ENCODE assay signal across 23 cellular contexts in the genomic region with DNA sequence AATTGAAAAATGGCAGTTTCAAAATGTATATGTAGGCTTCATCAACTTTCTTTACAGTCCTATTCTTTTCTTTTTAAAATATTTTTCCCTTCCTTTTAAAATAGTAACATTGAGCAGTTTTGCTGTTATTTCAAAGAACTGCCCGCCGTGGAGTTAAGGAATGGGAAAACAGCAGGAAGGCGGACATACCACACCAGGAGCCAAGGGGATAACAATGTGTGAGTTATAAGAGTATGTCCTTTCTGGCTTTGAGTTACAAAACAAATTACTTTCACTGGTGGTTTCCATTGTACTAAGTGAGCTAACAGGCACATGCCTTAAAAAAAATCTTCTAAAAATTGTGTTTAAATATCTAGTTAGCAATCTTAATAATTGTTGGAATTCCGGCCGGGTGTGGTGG. TPM values are rescaled to one million over a fixed set of nuclear protein-coding genes. Genes with fewer than 3 reads are reported as not detected.
"Had no signal": no experiment of that assay in that cellular context is flagged by ENCODE, and none has a peak within 500 bp of the region (broad histone marks: within the 10 kb centered on the region; RNA-seq: fewer than 3 reads in every experiment).

No MANE protein-coding gene starts in this region.

- H3K9me3 Mint-ChIP-seq: activated T-helper 1 cell treated with anti-CD3 and anti-CD28 coated beads, Interleukin-12 subunit alpha, Interleukin-12 subunit beta, Interleukin-2, Interleukin-4 antibody, amounts not matched to agents 30 ng/mL and 10 ng/mL and 1 ng/mL, durations not matched to agents 14 hours and 24 hours and 36 hours; brain; effector memory CD8-positive, alpha-beta T cell; memory B cell; nephron; T-cell; type B pancreatic cell had no signal

- H3K27ac Mint-ChIP-seq: nephron, progenitor cell of endocrine pancreas, type B pancreatic cell had no signal

- H3K4me3 Mint-ChIP-seq: activated T-helper 1 cell treated with anti-CD3 and anti-CD28 coated beads, Interleukin-12 subunit alpha, Interleukin-12 subunit beta, Interleukin-2, Interleukin-4 antibody, amounts not matched to agents 30 ng/mL and 10 ng/mL and 1 ng/mL, durations not matched to agents 14 hours and 24 hours and 36 hours; brain; effector memory CD8-positive, alpha-beta T cell; memory B cell; nephron; T-cell; type B pancreatic cell had no signal

- ATAC-seq: effector memory CD8-positive, alpha-beta T cell; left ventricle myocardium superior; T-cell had no signal

- H3K27ac ChIP-seq: right atrium auricular region, suprapubic skin had no signal

- H3K4me1 ChIP-seq: right atrium auricular region, suprapubic skin had no signal

- H3K9me3 ChIP-seq: right atrium auricular region, SK-N-SH, suprapubic skin had no signal

- H3K4me3 ChIP-seq: right atrium auricular region, suprapubic skin had no signal

- DNase-seq: activated CD4-positive, alpha-beta T cell treated with anti-CD3 and anti-CD28 coated beads for 1 hour; activated CD4-positive, alpha-beta T cell treated with anti-CD3 and anti-CD28 coated beads, Interleukin-2, amount 50 U/mL, for 48 hours; activated naive CD4-positive, alpha-beta T cell; amniotic stem cell; effector memory CD8-positive, alpha-beta T cell; head of caudate nucleus; left ventricle myocardium superior; occipital lobe; SK-N-SH; stimulated activated CD4-positive, alpha-beta T cell treated with anti-CD3 and anti-CD28 coated beads, Interleukin-15, amount 100 ng/mL, for 24 hours; stimulated activated CD4-positive, alpha-beta T cell treated with anti-CD3 and anti-CD28 coated beads, Interleukin-4, amount 100 ng/mL, for 1 hour; stimulated activated naive CD4-positive, alpha-beta T cell treated with Interleukin-2 at 50 U/mL for 16 hours; T-cell; T1000 had no signal

- H3K4me1 Mint-ChIP-seq: brain had no signal

- H3K27me3 ChIP-seq: right atrium auricular region, suprapubic skin had no signal

- H3K9ac ChIP-seq: SK-N-SH had no signal

- H3K27me3 Mint-ChIP-seq: brain; effector memory CD8-positive, alpha-beta T cell; memory B cell; progenitor cell of endocrine pancreas; T-cell; type B pancreatic cell had no signal

RNA-seq across cellular contexts. Expression of gene FBXL22, which starts 37.4 kb away (rescaled TPM):
- total RNA-seq: epithelial cell of proximal tubule had no signal
